7 cellular contexts compared by ENCODE assay signal in the genomic region with DNA sequence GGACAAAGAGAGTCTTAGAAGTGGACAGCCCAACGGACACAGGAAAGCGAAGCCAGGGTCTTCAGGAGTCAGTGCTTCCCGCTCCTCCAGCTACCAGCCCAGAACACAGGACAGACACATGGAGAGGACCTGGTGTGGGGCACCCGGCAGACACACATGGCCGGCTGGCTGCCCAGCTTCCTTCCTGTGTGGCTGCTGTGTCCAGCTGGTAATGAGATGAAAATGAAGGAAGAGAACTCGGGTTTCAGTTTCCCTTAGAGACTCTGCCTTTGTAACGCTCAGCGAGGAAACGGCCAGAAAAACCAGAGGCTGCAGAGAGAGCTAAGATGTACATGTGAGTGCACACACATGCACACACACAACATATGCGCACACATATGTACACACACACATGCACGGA.
DNase-seq lines count a peak whose midpoint lies in the region; ATAC-seq and TF ChIP-seq lines count a peak whose summit lies in the region.

No MANE protein-coding gene starts in this region.

- no peak overlapping the region for H2BK12ac ChIP-seq in neuronal stem cell (ENCODE audit: low read length)

- intact Hi-C loops in spleen (cut with DNase I; ENCODE audit: low total_unique reads) (no loop called here), breast epithelium (cut with DNase I; ENCODE audit: low total_unique reads) (no loop called here)

- no peak overlapping the region for H3K18ac ChIP-seq in neuronal stem cell (ENCODE audit: low read length)

- DNase-seq in activated naive CD8-positive, alpha-beta T cell treated with anti-CD3 and anti-CD28 coated beads, Interleukin-2, amount 50 U/mL, for 24 hours: no peak
- DNase-seq in spleen (peak; percentile 91), HFFc6 (no peak), neuronal stem cell (ENCODE audit: low spot score) (no peak), breast epithelium (ENCODE audit: low spot score in 2 of 2) (no peak)

- H3K36me3 ChIP-seq in spleen (peaks cover 0 to 58% (median 19%) of the 10 kb centered on the region in 6 donors), neuronal stem cell (replicated peaks in 1 of 2; ENCODE audit: control insufficient read depth in 2 of 2, insufficient read depth in 2 of 2, low read length in 2 of 2) (peaks cover 0 to 8% of the 10 kb centered on the region in 2 donors), breast epithelium (no peaks in the 10 kb centered on the region)

- no peaks in the 10 kb centered on the region for H3K27me3 Mint-ChIP-seq in activated naive CD8-positive, alpha-beta T cell treated with anti-CD3 and anti-CD28 coated beads, Interleukin-2, amount 50 U/mL, for 24 hours
- H3K27me3 Mint-ChIP-seq in HFFc6 (ENCODE audit: insufficient read depth): peaks cover 18% of the 10 kb centered on the region

- peaks cover 4% of the 10 kb centered on the region for H3K9me3 Mint-ChIP-seq in activated naive CD8-positive, alpha-beta T cell treated with anti-CD3 and anti-CD28 coated beads, Interleukin-2, amount 50 U/mL, for 24 hours
- peaks cover 5% of the 10 kb centered on the region for H3K9me3 Mint-ChIP-seq in HFFc6

- no peak overlapping the region for H3K9ac ChIP-seq in neuronal stem cell (ENCODE audit: low read depth, low read length, poor library complexity)

- peak overlapping the region; percentile 21 for H3K4me3 Mint-ChIP-seq in activated naive CD8-positive, alpha-beta T cell treated with anti-CD3 and anti-CD28 coated beads, Interleukin-2, amount 50 U/mL, for 24 hours
- no peak overlapping the region for H3K4me3 Mint-ChIP-seq in HFFc6

- H3K14ac ChIP-seq in neuronal stem cell (ENCODE audit: low read length): no peak overlapping the region

- H3K9me3 ChIP-seq in spleen: peaks cover 0 to 6% (median 4%) of the 10 kb centered on the region in 8 donors
- peaks cover 2 to 15% of the 10 kb centered on the region in 2 donors for H3K9me3 ChIP-seq in neuronal stem cell (replicated peaks in 1 of 2; ENCODE audit: control insufficient read depth in 2 of 2, insufficient read depth in 1 of 2, low read depth in 1 of 2, low read length in 2 of 2)
- peaks cover 0 to 6% of the 10 kb centered on the region in 2 donors for H3K9me3 ChIP-seq in breast epithelium

- no peak overlapping the region for H3K4ac ChIP-seq in neuronal stem cell (ENCODE audit: low read length)

- H3K4me3 ChIP-seq in spleen: peak overlapping the region in 5 of 8 donors; percentile 4 to 53 (median 26)
- H3K4me3 ChIP-seq in neuronal stem cell (ENCODE audit: low read length in 2 of 2): no peak overlapping the region
- peak overlapping the region in 1 of 3 donors; percentile 2 for H3K4me3 ChIP-seq in breast epithelium

- no peaks in the 10 kb centered on the region for H3K27me3 ChIP-seq in spleen (replicated peaks in 1 of 7)
- H3K27me3 ChIP-seq in neuronal stem cell (ENCODE audit: control insufficient read depth in 3 of 3, insufficient read depth in 3 of 3, low read depth in 1 of 3, low read length in 3 of 3): peaks cover 0 to 49% (median 0%) of the 10 kb centered on the region in 3 experiments
- no peaks in the 10 kb centered on the region for H3K27me3 ChIP-seq in breast epithelium

- no peak overlapping the region for H2AFZ ChIP-seq in neuronal stem cell (ENCODE audit: low read length)

- no peak overlapping the region for H2BK15ac ChIP-seq in neuronal stem cell (ENCODE audit: low read length)

- H3K27ac ChIP-seq in spleen (peak overlapping the region; percentile 3 to 84 (median 71)), neuronal stem cell (replicated peaks; ENCODE audit: low read length) (no peak overlapping the region), breast epithelium (no peak overlapping the region)

- no peak overlapping the region for H2AK5ac ChIP-seq in neuronal stem cell (ENCODE audit: low read depth, low read length)

- H2BK5ac ChIP-seq in neuronal stem cell (ENCODE audit: low read length): no peak overlapping the region

- H3K23ac ChIP-seq in neuronal stem cell (ENCODE audit: low read depth, low read length, poor library complexity): no peak overlapping the region

- H3K79me1 ChIP-seq in neuronal stem cell (ENCODE audit: low read depth, low read length): peaks cover 3% of the 10 kb centered on the region

- H3K4me1 Mint-ChIP-seq in activated naive CD8-positive, alpha-beta T cell treated with anti-CD3 and anti-CD28 coated beads, Interleukin-2, amount 50 U/mL, for 24 hours: peaks cover 74% of the 10 kb centered on the region
- H3K4me1 Mint-ChIP-seq in HFFc6 (ENCODE audit: low read depth): no peaks in the 10 kb centered on the region

- H3K27ac Mint-ChIP-seq in activated naive CD8-positive, alpha-beta T cell treated with anti-CD3 and anti-CD28 coated beads, Interleukin-2, amount 50 U/mL, for 24 hours: peak overlapping the region; percentile 82
- no peak overlapping the region for H3K27ac Mint-ChIP-seq in HFFc6

- TF ChIP-seq POLR2A in spleen (IDR thresholded peaks at IDR 0.05) (no peak), breast epithelium (IDR thresholded peaks at IDR 0.05) (no peak)

- TF ChIP-seq CTCF in spleen (IDR thresholded peaks at IDR 0.05 in 8 of 11, conservative IDR thresholded peaks at IDR 0.05 in 3 of 11): no peak
- no peak for TF ChIP-seq CTCF in HFFc6 (IDR thresholded peaks at IDR 0.05)
- TF ChIP-seq CTCF in breast epithelium (IDR thresholded peaks at IDR 0.05): no peak

- peaks cover 41 to 97% (median 71%) of the 10 kb centered on the region in 6 donors for H3K4me1 ChIP-seq in spleen
- H3K4me1 ChIP-seq in neuronal stem cell (ENCODE audit: control insufficient read depth in 2 of 2, insufficient read depth in 1 of 2, low read depth in 1 of 2, low read length in 2 of 2): peaks cover 0 to 1% of the 10 kb centered on the region in 2 donors
- H3K4me1 ChIP-seq in breast epithelium: no peaks in the 10 kb centered on the region

- no peak overlapping the region for H4K8ac ChIP-seq in neuronal stem cell (ENCODE audit: low read depth, low read length)

- H3K4me2 ChIP-seq in neuronal stem cell (ENCODE audit: insufficient read depth, low read length, poor library complexity, severe bottlenecking): no peak overlapping the region

- WGBS in spleen, 5 donors: 16 to 31% (median 23%) methylated on average over 9 to 11 of the region's 11 CpGs
- no CpG with 5 or more reads among the region's 11 CpGs for WGBS in neuronal stem cell (ENCODE audit: extremely low coverage in 2 of 2, insufficient read length in 2 of 2, insufficient replicate concordance in 1 of 2), 2 donors

- no peak overlapping the region for H2BK120ac ChIP-seq in neuronal stem cell (ENCODE audit: low read depth, low read length)

- H3K36me3 Mint-ChIP-seq in activated naive CD8-positive, alpha-beta T cell treated with anti-CD3 and anti-CD28 coated beads, Interleukin-2, amount 50 U/mL, for 24 hours (ENCODE audit: low read depth): peaks cover 70% of the 10 kb centered on the region
- peaks cover 4% of the 10 kb centered on the region; the same call in 1 of the 2 replicates for H3K36me3 Mint-ChIP-seq in HFFc6 (ENCODE audit: low read depth)

- H4K91ac ChIP-seq in neuronal stem cell (ENCODE audit: low read depth, low read length, poor library complexity): no peak overlapping the region

- ATAC-seq in GM19035 (IDR thresholded peaks at IDR 0.05; ENCODE audit: unreplicated experiment) (peak; percentile 51), HG02885 (IDR thresholded peaks at IDR 0.05; ENCODE audit: poor library complexity, unreplicated experiment) (peak; percentile 57)
- ATAC-seq in activated naive CD8-positive, alpha-beta T cell treated with anti-CD3 and anti-CD28 coated beads, Interleukin-2, amount 50 U/mL, for 24 hours: no peak

Comparison
In these comparisons a context has a peak if more than half of its experiments do, and no peak if none do; other contexts are left out.
1. H3K27ac ChIP-seq: peak in spleen (8 of 8); none in neuronal stem cell (single experiment) and breast epithelium (0 of 2).
2. H3K4me3 ChIP-seq: peak in spleen (5 of 8); none in neuronal stem cell (0 of 2).